1 cellular context compared by ENCODE assay signal in the genomic region with DNA sequence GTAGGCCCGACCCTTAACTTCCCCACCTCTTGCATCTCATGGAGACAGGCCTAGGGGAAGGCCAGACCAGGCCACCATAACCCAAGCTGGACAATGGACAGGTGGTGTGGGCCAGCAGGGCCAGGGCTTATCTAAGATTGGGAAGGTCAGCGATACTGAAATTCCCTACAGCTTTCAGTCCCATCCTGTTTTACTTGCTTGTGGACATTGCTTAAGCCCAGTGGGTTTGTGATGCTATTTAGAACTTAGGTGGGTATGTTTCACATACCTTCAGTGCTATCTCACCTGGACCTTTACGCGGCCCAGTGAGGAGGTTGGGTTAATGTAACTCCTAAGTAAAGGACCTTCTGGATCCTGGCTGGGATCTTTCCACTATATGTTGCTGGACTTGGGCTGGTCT.
TF ChIP-seq lines count a peak whose summit lies in the region.

No MANE protein-coding gene starts in this region.

TF ChIP-seq in GM12878, 131 proteins besides CTCF, POLR2A, EP300 and RAD21:
- TF ChIP-seq, protein P1, sequence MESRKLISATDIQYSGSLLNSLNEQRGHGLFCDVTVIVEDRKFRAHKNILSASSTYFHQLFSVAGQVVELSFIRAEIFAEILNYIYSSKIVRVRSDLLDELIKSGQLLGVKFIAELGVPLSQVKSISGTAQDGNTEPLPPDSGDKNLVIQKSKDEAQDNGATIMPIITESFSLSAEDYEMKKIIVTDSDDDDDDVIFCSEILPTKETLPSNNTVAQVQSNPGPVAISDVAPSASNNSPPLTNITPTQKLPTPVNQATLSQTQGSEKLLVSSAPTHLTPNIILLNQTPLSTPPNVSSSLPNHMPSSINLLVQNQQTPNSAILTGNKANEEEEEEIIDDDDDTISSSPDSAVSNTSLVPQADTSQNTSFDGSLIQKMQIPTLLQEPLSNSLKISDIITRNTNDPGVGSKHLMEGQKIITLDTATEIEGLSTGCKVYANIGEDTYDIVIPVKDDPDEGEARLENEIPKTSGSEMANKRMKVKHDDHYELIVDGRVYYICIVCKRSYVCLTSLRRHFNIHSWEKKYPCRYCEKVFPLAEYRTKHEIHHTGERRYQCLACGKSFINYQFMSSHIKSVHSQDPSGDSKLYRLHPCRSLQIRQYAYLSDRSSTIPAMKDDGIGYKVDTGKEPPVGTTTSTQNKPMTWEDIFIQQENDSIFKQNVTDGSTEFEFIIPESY (IDR thresholded peaks at IDR 0.05) = no peak
- TF ChIP-seq MTA3 (IDR thresholded peaks at IDR 0.05; ENCODE audit: borderline replicate concordance, low read length) = 0 out of 2 replicates have a peak, but pooled peaks have one; percentile 49
